ENCODE assay signal across 13 cellular contexts in the genomic region with DNA sequence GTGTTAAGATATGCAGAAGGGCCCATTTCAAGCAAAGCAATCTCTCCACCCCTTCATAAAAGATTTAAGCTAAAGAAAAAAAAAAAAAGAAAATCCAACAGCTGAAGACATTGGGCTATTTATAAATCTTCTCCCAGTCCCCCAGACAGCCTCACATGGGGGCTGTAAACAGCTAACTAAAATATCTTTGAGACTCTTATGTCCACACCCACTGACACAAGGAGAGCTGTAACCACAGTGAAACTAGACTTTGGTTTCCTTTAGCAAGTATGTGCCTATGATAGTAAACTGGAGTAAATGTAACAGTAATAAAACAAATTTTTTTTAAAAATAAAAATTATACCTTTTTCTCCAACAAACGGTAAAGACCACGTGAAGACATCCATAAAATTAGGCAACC. TPM values are rescaled to one million over a fixed set of nuclear protein-coding genes. Genes with fewer than 3 reads are reported as not detected.
DNase-seq lines count a peak whose midpoint lies in the region; ATAC-seq, FAIRE-seq and TF ChIP-seq lines count a peak whose summit lies in the region.
"Had no signal": no experiment of that assay in that cellular context is flagged by ENCODE, and none has a peak within 500 bp of the region (broad histone marks: within the 10 kb centered on the region; RNA-seq: fewer than 3 reads in every experiment).

No MANE protein-coding gene starts in this region.

- no peaks in the 10 kb centered on the region for H3K9me3 Mint-ChIP-seq in central memory CD8-positive, alpha-beta T cell

- FAIRE-seq in GM12892 (lab: Jason Lieb, UNC) = peak; percentile 40

- peak overlapping the region in 2 of 3 donors; percentile 24 to 40 for H3K9ac ChIP-seq in skeletal muscle tissue (ENCODE audit: low read depth in 1 of 3, low read length in 3 of 3)

- H3K27ac Mint-ChIP-seq in central memory CD8-positive, alpha-beta T cell (ENCODE audit: low read depth) = peak overlapping the region; percentile 67

- peaks cover 50% of the 10 kb centered on the region for H3K36me3 Mint-ChIP-seq in central memory CD8-positive, alpha-beta T cell (ENCODE audit: insufficient read depth)

- H3K4me1 ChIP-seq in skeletal muscle tissue (ENCODE audit: control insufficient read depth in 3 of 3, insufficient read depth in 3 of 3, low read length in 3 of 3) = peaks cover 18 to 26% (median 19%) of the 10 kb centered on the region in 3 donors
- H3K4me1 ChIP-seq: HAP-1 had no signal

- no peaks in the 10 kb centered on the region for H3K27me3 ChIP-seq in skeletal muscle tissue (ENCODE audit: control insufficient read depth in 3 of 3, insufficient read depth in 3 of 3, low read length in 3 of 3)

- H3K4me3 ChIP-seq in skeletal muscle tissue (ENCODE audit: low read length in 3 of 3) = no peak overlapping the region
- H3K4me3 ChIP-seq: HAP-1 had no signal

- H3K4me1 Mint-ChIP-seq in central memory CD8-positive, alpha-beta T cell = no peaks in the 10 kb centered on the region

- no peak for DNase-seq in GM12892 (ENCODE audit: insufficient read length)
- DNase-seq in central memory CD8-positive, alpha-beta T cell (ENCODE audit: low spot score in 2 of 2) = no peak
- DNase-seq: EL, NCI-H146, NCI-H2081, NCI-H2227 treated with DMSO at 0.1 percent for 48 hours, NCI-H524 had no signal

- peak; percentile 60 for ATAC-seq in GM21723 (IDR thresholded peaks at IDR 0.05; ENCODE audit: unreplicated experiment)
- ATAC-seq in central memory CD8-positive, alpha-beta T cell (replicated peaks; ENCODE audit: extremely low read depth, poor library complexity, severe bottlenecking) = no peak
- no peak for ATAC-seq in HG02938 (IDR thresholded peaks at IDR 0.05; ENCODE audit: unreplicated experiment)
- no peak for ATAC-seq in GM21423 (IDR thresholded peaks at IDR 0.05; ENCODE audit: unreplicated experiment)
- ATAC-seq in HG02759 (IDR thresholded peaks at IDR 0.05; ENCODE audit: unreplicated experiment) = no peak

- H3K27me3 Mint-ChIP-seq in central memory CD8-positive, alpha-beta T cell = no peaks in the 10 kb centered on the region

- H3K27ac ChIP-seq in skeletal muscle tissue (ENCODE audit: low read depth, low read length) = peak overlapping the region; percentile 87

- TF ChIP-seq POLR2A in GM12892 (IDR thresholded peaks at IDR 0.05; ENCODE audit: low read depth, low read length) = no peak

- no peaks in the 10 kb centered on the region for H3K9me3 ChIP-seq in skeletal muscle tissue (ENCODE audit: control insufficient read depth in 3 of 3, low read length in 3 of 3)
- H3K9me3 ChIP-seq: HAP-1 had no signal

- no peak overlapping the region for H3K4me3 Mint-ChIP-seq in central memory CD8-positive, alpha-beta T cell

- peaks cover 0 to 18% (median 0%) of the 10 kb centered on the region in 3 donors for H3K36me3 ChIP-seq in skeletal muscle tissue (ENCODE audit: control insufficient read depth in 3 of 3, insufficient read depth in 3 of 3, low read length in 3 of 3)

RNA-seq across cellular contexts. Expression of gene PPP3CB, which starts 28.6 kb away (rescaled TPM):
- 36.3 TPM for polyA plus RNA-seq in GM12892 (2012; ENCODE audit: missing spikeins)
- total RNA-seq in skeletal muscle tissue = 113 TPM

RNA-seq across cellular contexts. Expression of gene MSS51, which starts 33.8 kb away (rescaled TPM):
- polyA plus RNA-seq in GM12892 (2012; ENCODE audit: missing spikeins) = 2.1 TPM
- 22.4 TPM for total RNA-seq in skeletal muscle tissue

RNA-seq across cellular contexts. Expression of gene ANXA7, which starts 53.4 kb away (rescaled TPM):
- 110 TPM for polyA plus RNA-seq in GM12892 (2012; ENCODE audit: missing spikeins)
- total RNA-seq in skeletal muscle tissue = 47.0 TPM
